Comparison of ENCODE assay signal across 14 cellular contexts in the genomic region with DNA sequence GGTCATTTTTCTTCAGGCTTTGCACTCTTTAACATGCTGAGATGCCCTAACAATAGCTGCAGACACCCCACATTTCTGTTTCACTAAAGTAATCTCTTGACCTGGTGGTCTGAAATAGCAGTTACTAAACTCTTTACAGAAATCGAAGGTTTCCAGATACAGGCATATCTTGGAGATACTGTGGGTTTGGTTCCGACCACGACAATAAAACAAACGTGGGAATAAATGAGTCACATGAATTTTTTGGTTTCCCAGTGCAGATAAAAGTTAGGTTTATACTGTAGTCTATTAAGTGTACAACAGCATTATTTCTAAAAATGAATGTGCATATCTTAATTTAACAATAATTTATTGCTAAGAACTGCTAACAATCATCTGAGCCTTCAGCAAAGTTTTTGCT.
A peak's percentile ranks its signal among the peaks of the same experiment; 100 is the strongest.
DNase-seq lines count a peak whose midpoint lies in the region; ATAC-seq and TF ChIP-seq lines count a peak whose summit lies in the region.
"Had no signal": no experiment of that assay in that cellular context is flagged by ENCODE, and none has a peak within 500 bp of the region (broad histone marks: within the 10 kb centered on the region; RNA-seq: fewer than 3 reads in every experiment).

No MANE protein-coding gene starts in this region.

- H3K36me3 ChIP-seq in SK-N-SH (replicated peaks in 1 of 2; ENCODE audit: control insufficient read depth in 1 of 2, insufficient read depth in 2 of 2, low read length in 1 of 2): peaks cover 0 to 6% of the 10 kb centered on the region in 2 experiments
- H3K36me3 ChIP-seq: HAP-1 had no signal

- no peaks in the 10 kb centered on the region for H3K36me3 Mint-ChIP-seq in T-helper 2 cell treated with Interferon-gamma antibody and Interleukin-4, amounts not matched to agents 5 μg/mL and 100 μg/mL, for 36 hours (ENCODE audit: low read depth)

- no peaks in the 10 kb centered on the region for H3K9me2 ChIP-seq in SK-N-SH

- no peaks in the 10 kb centered on the region for H3F3A ChIP-seq in SK-N-SH (replicated peaks; ENCODE audit: insufficient read depth)

- no peaks in the 10 kb centered on the region for H3K9me3 Mint-ChIP-seq in T-helper 2 cell treated with Interferon-gamma antibody and Interleukin-4, amounts not matched to agents 5 μg/mL and 100 μg/mL, for 36 hours
- H3K9me3 Mint-ChIP-seq: CD4-positive, alpha-beta T cell had no signal

- no peak overlapping the region for H3K27ac Mint-ChIP-seq in T-helper 2 cell treated with Interferon-gamma antibody and Interleukin-4, amounts not matched to agents 5 μg/mL and 100 μg/mL, for 36 hours
- H3K27ac Mint-ChIP-seq: CD4-positive, alpha-beta T cell had no signal

- H3K4me1 ChIP-seq in SK-N-SH (ENCODE audit: control insufficient read depth in 1 of 2, insufficient read depth in 2 of 2, low read depth in 1 of 2, low read length in 1 of 2): no peaks in the 10 kb centered on the region
- H3K4me1 ChIP-seq: A549, HAP-1 had no signal

- DNase-seq in SK-N-SH (no peak), RPMI7951 (ENCODE audit: low read depth) (peak; percentile 11), astrocyte of the spinal cord (ENCODE audit: low read depth, low spot score) (peak; percentile 17)
- no peak for DNase-seq in T-helper 2 cell treated with Interferon-gamma antibody and Interleukin-4, amounts not matched to agents 5 μg/mL and 100 μg/mL, for 36 hours (ENCODE audit: low spot score)
- DNase-seq: AML-193; Caco-2; CD4-positive, alpha-beta T cell had no signal

- in situ Hi-C loops in astrocyte of the spinal cord (cut with HindIII; ENCODE audit: low sequenced_read_pairs): no loop called here

- H3K4me2 ChIP-seq in SK-N-SH: no peak overlapping the region
- H3K4me2 ChIP-seq: A549 had no signal

- ATAC-seq in SK-N-SH treated with all-trans-retinoic acid at 6 μM for 48 hours (no peak), GM18502 (IDR thresholded peaks at IDR 0.05; ENCODE audit: poor library complexity, unreplicated experiment) (no peak), GM18868 (IDR thresholded peaks at IDR 0.05; ENCODE audit: unreplicated experiment) (no peak)
- ATAC-seq: A549 had no signal

- 60% methylated on average over 4 of the region's 4 CpGs for WGBS in SK-N-SH (ENCODE audit: low lambda C conversion rate)

- CTCF ChIA-PET in SK-N-SH (lab: Yijun Ruan, JAX): interaction anchor here (0.7 kb wide), 1 partner anchor 23 kb away, joined by 3 read pairs; no protein-coding TSS in a partner anchor

- H3K27me3 ChIP-seq in SK-N-SH (ENCODE audit: insufficient read depth): no peaks in the 10 kb centered on the region

- no peak for TF ChIP-seq EP300 in SK-N-SH (IDR thresholded peaks at IDR 0.05; ENCODE audit: borderline replicate concordance in 1 of 2, low read depth in 1 of 2, low read length in 1 of 2)

- H4K20me1 ChIP-seq in SK-N-SH (ENCODE audit: insufficient read depth): no peaks in the 10 kb centered on the region

- no peak overlapping the region for H3K4me3 Mint-ChIP-seq in T-helper 2 cell treated with Interferon-gamma antibody and Interleukin-4, amounts not matched to agents 5 μg/mL and 100 μg/mL, for 36 hours
- H3K4me3 Mint-ChIP-seq: CD4-positive, alpha-beta T cell had no signal

- H3K9ac ChIP-seq in SK-N-SH: no peak overlapping the region

- TF ChIP-seq CTCF in SK-N-SH (IDR thresholded peaks at IDR 0.05): no peak
- no peak for TF ChIP-seq CTCF in astrocyte of the spinal cord (IDR thresholded peaks at IDR 0.05; ENCODE audit: low read depth, low read length)

- H2AFZ ChIP-seq in SK-N-SH (ENCODE audit: low read depth): no peak overlapping the region

- POLR2A ChIA-PET in SK-N-SH (lab: Yijun Ruan, JAX): no interaction called here

- no peaks in the 10 kb centered on the region for H3K27me3 Mint-ChIP-seq in T-helper 2 cell treated with Interferon-gamma antibody and Interleukin-4, amounts not matched to agents 5 μg/mL and 100 μg/mL, for 36 hours (ENCODE audit: low read depth)
- H3K27me3 Mint-ChIP-seq: CD4-positive, alpha-beta T cell had no signal

- H3K79me2 ChIP-seq in SK-N-SH (ENCODE audit: insufficient read depth): no peaks in the 10 kb centered on the region

- no peak for TF ChIP-seq RAD21 in SK-N-SH (IDR thresholded peaks at IDR 0.05; ENCODE audit: low read length)

- peaks cover 5% of the 10 kb centered on the region; the same call in 1 of the 2 replicates for H3K9me3 ChIP-seq in SK-N-SH
- H3K9me3 ChIP-seq: A549, Caco-2, HAP-1 had no signal

- no peak overlapping the region for H3K27ac ChIP-seq in SK-N-SH (ENCODE audit: low read depth in 2 of 2, low read length in 1 of 2)
- H3K27ac ChIP-seq: 22Rv1, A549, C4-2B had no signal

- H3K4me3 ChIP-seq in SK-N-SH (ENCODE audit: low read depth in 2 of 2, low read length in 1 of 2) (no peak overlapping the region), astrocyte of the spinal cord (ENCODE audit: low read depth, low read length) (no peak overlapping the region)
- H3K4me3 ChIP-seq: A549, HAP-1 had no signal

- no peaks in the 10 kb centered on the region for H3K4me1 Mint-ChIP-seq in T-helper 2 cell treated with Interferon-gamma antibody and Interleukin-4, amounts not matched to agents 5 μg/mL and 100 μg/mL, for 36 hours (ENCODE audit: low read depth)

TF ChIP-seq in SK-N-SH, 30 proteins besides CTCF, POLR2A, EP300 and RAD21:
- no peak for TF ChIP-seq JUND (IDR thresholded peaks at IDR 0.05)
- TF ChIP-seq, protein P1, sequence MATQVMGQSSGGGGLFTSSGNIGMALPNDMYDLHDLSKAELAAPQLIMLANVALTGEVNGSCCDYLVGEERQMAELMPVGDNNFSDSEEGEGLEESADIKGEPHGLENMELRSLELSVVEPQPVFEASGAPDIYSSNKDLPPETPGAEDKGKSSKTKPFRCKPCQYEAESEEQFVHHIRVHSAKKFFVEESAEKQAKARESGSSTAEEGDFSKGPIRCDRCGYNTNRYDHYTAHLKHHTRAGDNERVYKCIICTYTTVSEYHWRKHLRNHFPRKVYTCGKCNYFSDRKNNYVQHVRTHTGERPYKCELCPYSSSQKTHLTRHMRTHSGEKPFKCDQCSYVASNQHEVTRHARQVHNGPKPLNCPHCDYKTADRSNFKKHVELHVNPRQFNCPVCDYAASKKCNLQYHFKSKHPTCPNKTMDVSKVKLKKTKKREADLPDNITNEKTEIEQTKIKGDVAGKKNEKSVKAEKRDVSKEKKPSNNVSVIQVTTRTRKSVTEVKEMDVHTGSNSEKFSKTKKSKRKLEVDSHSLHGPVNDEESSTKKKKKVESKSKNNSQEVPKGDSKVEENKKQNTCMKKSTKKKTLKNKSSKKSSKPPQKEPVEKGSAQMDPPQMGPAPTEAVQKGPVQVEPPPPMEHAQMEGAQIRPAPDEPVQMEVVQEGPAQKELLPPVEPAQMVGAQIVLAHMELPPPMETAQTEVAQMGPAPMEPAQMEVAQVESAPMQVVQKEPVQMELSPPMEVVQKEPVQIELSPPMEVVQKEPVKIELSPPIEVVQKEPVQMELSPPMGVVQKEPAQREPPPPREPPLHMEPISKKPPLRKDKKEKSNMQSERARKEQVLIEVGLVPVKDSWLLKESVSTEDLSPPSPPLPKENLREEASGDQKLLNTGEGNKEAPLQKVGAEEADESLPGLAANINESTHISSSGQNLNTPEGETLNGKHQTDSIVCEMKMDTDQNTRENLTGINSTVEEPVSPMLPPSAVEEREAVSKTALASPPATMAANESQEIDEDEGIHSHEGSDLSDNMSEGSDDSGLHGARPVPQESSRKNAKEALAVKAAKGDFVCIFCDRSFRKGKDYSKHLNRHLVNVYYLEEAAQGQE (IDR thresholded peaks at IDR 0.05; ENCODE audit: low read depth, low read length): no peak
- TF ChIP-seq TCF12 (IDR thresholded peaks at IDR 0.05): 0 out of 2 replicates have a peak, but pooled peaks have one; percentile 5
- TF ChIP-seq TEAD4 (IDR thresholded peaks at IDR 0.05; ENCODE audit: borderline replicate concordance, insufficient read depth): no peak

TF ChIP-seq in SK-N-SH treated with all-trans-retinoic acid at 6 μM for 48 hours, 23 proteins besides CTCF, POLR2A, EP300 and RAD21 (continues in another document):
- TF ChIP-seq ZFP3 (CRISPR knock-in tag; IDR thresholded peaks at IDR 0.05): no peak
- no peak for TF ChIP-seq TCF4 (CRISPR knock-in tag; IDR thresholded peaks at IDR 0.05; ENCODE audit: borderline replicate concordance)
- no peak for TF ChIP-seq ESRRG (CRISPR knock-in tag; IDR thresholded peaks at IDR 0.05)
- TF ChIP-seq CSDC2 (CRISPR knock-in tag; IDR thresholded peaks at IDR 0.05): no peak
- no peak for TF ChIP-seq ARNTL (CRISPR knock-in tag; IDR thresholded peaks at IDR 0.05; ENCODE audit: borderline replicate concordance, low read depth)
- no peak for TF ChIP-seq ZFP30 (CRISPR knock-in tag; IDR thresholded peaks at IDR 0.05)
- no peak for TF ChIP-seq ZNF70 (CRISPR knock-in tag; IDR thresholded peaks at IDR 0.05)
- TF ChIP-seq ISL1 (CRISPR knock-in tag; IDR thresholded peaks at IDR 0.05): no peak
- TF ChIP-seq OSR1 (CRISPR knock-in tag; IDR thresholded peaks at IDR 0.05): no peak
- TF ChIP-seq RARB (CRISPR knock-in tag; IDR thresholded peaks at IDR 0.05): no peak
- no peak for TF ChIP-seq GLIS3 (CRISPR knock-in tag; IDR thresholded peaks at IDR 0.05)
- TF ChIP-seq TOX (CRISPR knock-in tag; IDR thresholded peaks at IDR 0.05; ENCODE audit: borderline replicate concordance): no peak
- TF ChIP-seq ZC3H10 (CRISPR knock-in tag; IDR thresholded peaks at IDR 0.05): no peak
- TF ChIP-seq, protein P2, sequence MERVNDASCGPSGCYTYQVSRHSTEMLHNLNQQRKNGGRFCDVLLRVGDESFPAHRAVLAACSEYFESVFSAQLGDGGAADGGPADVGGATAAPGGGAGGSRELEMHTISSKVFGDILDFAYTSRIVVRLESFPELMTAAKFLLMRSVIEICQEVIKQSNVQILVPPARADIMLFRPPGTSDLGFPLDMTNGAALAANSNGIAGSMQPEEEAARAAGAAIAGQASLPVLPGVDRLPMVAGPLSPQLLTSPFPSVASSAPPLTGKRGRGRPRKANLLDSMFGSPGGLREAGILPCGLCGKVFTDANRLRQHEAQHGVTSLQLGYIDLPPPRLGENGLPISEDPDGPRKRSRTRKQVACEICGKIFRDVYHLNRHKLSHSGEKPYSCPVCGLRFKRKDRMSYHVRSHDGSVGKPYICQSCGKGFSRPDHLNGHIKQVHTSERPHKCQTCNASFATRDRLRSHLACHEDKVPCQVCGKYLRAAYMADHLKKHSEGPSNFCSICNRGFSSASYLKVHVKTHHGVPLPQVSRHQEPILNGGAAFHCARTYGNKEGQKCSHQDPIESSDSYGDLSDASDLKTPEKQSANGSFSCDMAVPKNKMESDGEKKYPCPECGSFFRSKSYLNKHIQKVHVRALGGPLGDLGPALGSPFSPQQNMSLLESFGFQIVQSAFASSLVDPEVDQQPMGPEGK (CRISPR knock-in tag; IDR thresholded peaks at IDR 0.05; ENCODE audit: borderline replicate concordance): no peak

Comparison
In these comparisons a context has a peak if more than half of its experiments do, and no peak if none do; other contexts are left out.
1. DNase-seq: peak in RPMI7951 (single experiment) and astrocyte of the spinal cord (single experiment); none in SK-N-SH (single experiment) and T-helper 2 cell treated with Interferon-gamma antibody and Interleukin-4, amounts not matched to agents 5 μg/mL and 100 μg/mL, for 36 hours (single experiment).